25 cellular contexts compared by ENCODE assay signal in genomic region chr11:75167617-75168016, GRCh38. TPM values are rescaled to one million over a fixed set of nuclear protein-coding genes. Genes with fewer than 3 reads are reported as not detected.
"Had no signal": no experiment of that assay in that cellular context is flagged by ENCODE, and none has a peak within 500 bp of the region (broad histone marks: within the 10 kb centered on the region; RNA-seq: fewer than 3 reads in every experiment).

No MANE protein-coding gene starts in this region.

- H3K27me3 ChIP-seq: heart right ventricle had no signal

- H3K9me3 Mint-ChIP-seq: activated CD4-positive, alpha-beta T cell treated with anti-CD3 and anti-CD28 coated beads, Interleukin-2, amount 10 ng/mL, durations not matched to agents 7 days and 5 days; activated CD8-positive, alpha-beta T cell treated with anti-CD3 and anti-CD28 coated beads for 36 hours; activated naive CD4-positive, alpha-beta T cell treated with anti-CD3 and anti-CD28 coated beads, Interleukin-2, amount 10 ng/mL, durations not matched to agents 7 days and 5 days; T-cell; T-helper 2 cell treated with Interferon-gamma antibody and Interleukin-4, amounts not matched to agents 5 μg/mL and 100 μg/mL, for 36 hours had no signal

- ATAC-seq: activated CD8-positive, alpha-beta memory T cell treated with anti-CD3 and anti-CD28 coated beads, Interleukin-2, amount 10 ng/mL, durations not matched to agents 7 days and 5 days; activated CD8-positive, alpha-beta T cell treated with anti-CD3 and anti-CD28 coated beads for 36 hours; heart right ventricle; left ventricle myocardium superior; stimulated activated naive CD8-positive, alpha-beta T cell treated with anti-CD3 and anti-CD28 coated beads, Interleukin-15, Interleukin-2, amounts not matched to agents 100 U/mL and 50 U/mL, for 24 hours; T-cell had no signal

- H3K27ac ChIP-seq: heart right ventricle, WERI-Rb-1 had no signal

- H3K27ac Mint-ChIP-seq: activated CD4-positive, alpha-beta T cell treated with anti-CD3 and anti-CD28 coated beads, Interleukin-2, amount 10 ng/mL, durations not matched to agents 7 days and 5 days; activated CD8-positive, alpha-beta memory T cell treated with anti-CD3 and anti-CD28 coated beads, Interleukin-2, amount 10 ng/mL, durations not matched to agents 7 days and 5 days; activated CD8-positive, alpha-beta T cell treated with anti-CD3 and anti-CD28 coated beads for 36 hours; activated naive CD4-positive, alpha-beta T cell treated with anti-CD3 and anti-CD28 coated beads, Interleukin-2, amount 10 ng/mL, durations not matched to agents 7 days and 5 days; T-helper 2 cell treated with Interferon-gamma antibody and Interleukin-4, amounts not matched to agents 5 μg/mL and 100 μg/mL, for 36 hours had no signal

- H3K27me3 Mint-ChIP-seq: activated CD4-positive, alpha-beta T cell treated with anti-CD3 and anti-CD28 coated beads, Interleukin-2, amount 10 ng/mL, durations not matched to agents 7 days and 5 days; activated CD8-positive, alpha-beta T cell treated with anti-CD3 and anti-CD28 coated beads for 36 hours had no signal

- DNase-seq: activated CD4-positive, alpha-beta T cell treated with anti-CD3 and anti-CD28 coated beads, Interleukin-2, amount 10 ng/mL, durations not matched to agents 7 days and 5 days; activated CD4-positive, CD25-positive, alpha-beta regulatory T cell treated with anti-CD3 and anti-CD28 coated beads, Interleukin-2, amount 50 U/mL, for 72 hours; activated CD8-positive, alpha-beta memory T cell treated with anti-CD3 and anti-CD28 coated beads, Interleukin-2, amount 10 ng/mL, durations not matched to agents 7 days and 5 days; activated CD8-positive, alpha-beta T cell treated with anti-CD3 and anti-CD28 coated beads for 36 hours; activated effector memory CD4-positive, alpha-beta T cell treated with anti-CD3 and anti-CD28 coated beads, Interleukin-2, amount 50 U/mL, for 16 hours; activated naive CD4-positive, alpha-beta T cell treated with anti-CD3 and anti-CD28 coated beads, Interleukin-2, amount 10 ng/mL, durations not matched to agents 7 days and 5 days; activated T-cell treated with anti-CD3 and anti-CD28 coated beads for 4 hours; amygdala; cortex of kidney; effector CD4-positive, alpha-beta T cell; heart right ventricle; kidney glomerular epithelial cell; left ventricle myocardium superior; mammary epithelial cell; midbrain; occipital lobe; retina; stimulated activated CD4-positive, alpha-beta T cell treated with anti-CD3 and anti-CD28 coated beads, Interleukin-12 subunit alpha, Interleukin-12 subunit beta, amount 100 ng/mL, for 4 hours; stimulated activated CD4-positive, alpha-beta T cell treated with anti-CD3 and anti-CD28 coated beads, Interleukin-4, amount 100 ng/mL, for 4 hours; stimulated activated naive CD8-positive, alpha-beta T cell treated with anti-CD3 and anti-CD28 coated beads, Interleukin-15, Interleukin-2, amounts not matched to agents 100 U/mL and 50 U/mL, for 24 hours; T-cell; WERI-Rb-1 had no signal

- H3K36me3 ChIP-seq: WERI-Rb-1 had no signal

- H3K4me1 Mint-ChIP-seq: activated CD4-positive, alpha-beta T cell treated with anti-CD3 and anti-CD28 coated beads, Interleukin-2, amount 10 ng/mL, durations not matched to agents 7 days and 5 days; activated CD8-positive, alpha-beta memory T cell treated with anti-CD3 and anti-CD28 coated beads, Interleukin-2, amount 10 ng/mL, durations not matched to agents 7 days and 5 days; activated naive CD4-positive, alpha-beta T cell treated with anti-CD3 and anti-CD28 coated beads, Interleukin-2, amount 10 ng/mL, durations not matched to agents 7 days and 5 days; T-cell had no signal

- H3K4me3 ChIP-seq: heart right ventricle had no signal

- H3K36me3 Mint-ChIP-seq: activated CD8-positive, alpha-beta memory T cell treated with anti-CD3 and anti-CD28 coated beads, Interleukin-2, amount 10 ng/mL, durations not matched to agents 7 days and 5 days; activated naive CD4-positive, alpha-beta T cell treated with anti-CD3 and anti-CD28 coated beads, Interleukin-2, amount 10 ng/mL, durations not matched to agents 7 days and 5 days; T-cell had no signal

- H3K4me3 Mint-ChIP-seq: activated CD4-positive, alpha-beta T cell treated with anti-CD3 and anti-CD28 coated beads, Interleukin-2, amount 10 ng/mL, durations not matched to agents 7 days and 5 days; activated CD8-positive, alpha-beta memory T cell treated with anti-CD3 and anti-CD28 coated beads, Interleukin-2, amount 10 ng/mL, durations not matched to agents 7 days and 5 days; activated CD8-positive, alpha-beta T cell treated with anti-CD3 and anti-CD28 coated beads for 36 hours; activated naive CD4-positive, alpha-beta T cell treated with anti-CD3 and anti-CD28 coated beads, Interleukin-2, amount 10 ng/mL, durations not matched to agents 7 days and 5 days; T-cell; T-helper 2 cell treated with Interferon-gamma antibody and Interleukin-4, amounts not matched to agents 5 μg/mL and 100 μg/mL, for 36 hours had no signal

- H3K9me3 ChIP-seq: heart right ventricle had no signal

RNA-seq across cellular contexts. Expression of gene SLCO2B1, which starts 16.7 kb away (rescaled TPM):
- total RNA-seq: activated CD8-positive, alpha-beta memory T cell treated with anti-CD3 and anti-CD28 coated beads, Interleukin-2, amount 10 ng/mL, durations not matched to agents 7 days and 5 days; activated CD8-positive, alpha-beta T cell treated with anti-CD3 and anti-CD28 coated beads for 36 hours; bronchial epithelial cell; fibroblast of villous mesenchyme; mammary epithelial cell had no signal
